ENCODE assay signal across 1 cellular context in genomic region chr12:49557917-49558215, GRCh38.
TF ChIP-seq lines count a peak whose summit lies in the region.

No MANE protein-coding gene starts in this region.

TF ChIP-seq in H1, 55 proteins besides CTCF, POLR2A, EP300 and RAD21:
- TF ChIP-seq GTF2F1 (IDR thresholded peaks at IDR 0.05; ENCODE audit: borderline replicate concordance, low read depth, low read length) (no peak), RBBP5 (IDR thresholded peaks at IDR 0.05; ENCODE audit: borderline replicate concordance, low read depth, low read length) (no peak), BACH1 (IDR thresholded peaks at IDR 0.05; ENCODE audit: low read length) (no peak), TBP (IDR thresholded peaks at IDR 0.05; ENCODE audit: low read depth, low read length) (no peak), CHD1 (IDR thresholded peaks at IDR 0.05; ENCODE audit: low read depth, low read length) (no peak), CHD2 (IDR thresholded peaks at IDR 0.05; ENCODE audit: low read length) (no peak)
- TF ChIP-seq, protein P1, sequence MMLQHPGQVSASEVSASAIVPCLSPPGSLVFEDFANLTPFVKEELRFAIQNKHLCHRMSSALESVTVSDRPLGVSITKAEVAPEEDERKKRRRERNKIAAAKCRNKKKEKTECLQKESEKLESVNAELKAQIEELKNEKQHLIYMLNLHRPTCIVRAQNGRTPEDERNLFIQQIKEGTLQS (IDR thresholded peaks at IDR 0.05; ENCODE audit: insufficient read depth, low read depth, low read length) = no peak
